ENCODE assay signal across 8 cellular contexts in genomic region chr17:50507871-50508572, GRCh38. TPM values are rescaled to one million over a fixed set of nuclear protein-coding genes. Genes with fewer than 3 reads are reported as not detected.
DNase-seq lines count a peak whose midpoint lies in the region; ATAC-seq and TF ChIP-seq lines count a peak whose summit lies in the region.

MYCBPAP (plus strand) TSS chr17:50508439; CDS start chr17:50508675, 236 bp downstream.

- H3K4me3 ChIP-seq in A673 (ENCODE audit: low read depth, low read length, poor library complexity, severe bottlenecking) (peak within 1 kb of the TSS; percentile 48), mesodermal cell (ENCODE audit: extremely low read depth, insufficient read depth, low read length, poor library complexity, severe bottlenecking) (peak within 1 kb of the TSS; percentile 38)

- ATAC-seq in GM21526 (IDR thresholded peaks at IDR 0.05; ENCODE audit: low FRiP score, unreplicated experiment) = no peak

- H3K4me3 Mint-ChIP-seq in endothelial cell (ENCODE audit: unreplicated experiment) = peak within 1 kb of the TSS; percentile 91

- DNase-seq in A673 (ENCODE audit: low spot score) (peak; percentile 79), NCI-H748 (lab: John Stamatoyannopoulos, UW; ENCODE audit: unreplicated experiment) (peak; percentile 89), endothelial cell (ENCODE audit: low spot score) (peak; percentile 77)
- peak; percentile 70 for DNase-seq in activated CD8-positive, alpha-beta memory T cell treated with anti-CD3 and anti-CD28 coated beads, Interleukin-2, amount 50 U/mL, for 4 hours
- DNase-seq in stimulated activated CD8-positive, alpha-beta memory T cell treated with anti-CD3 and anti-CD28 coated beads, Interleukin-15, amount 100 ng/mL, for 1 hour (ENCODE audit: low read depth) = peak; percentile 63

- peaks cover 17% of the 10 kb centered on the region for H3K4me1 Mint-ChIP-seq in endothelial cell (ENCODE audit: unreplicated experiment)

- H3K4me1 ChIP-seq in A673 (ENCODE audit: insufficient read depth, low read length, poor library complexity, severe bottlenecking) (peaks cover 6% of the 10 kb centered on the region), mesodermal cell (ENCODE audit: control insufficient read depth, insufficient read depth, low read length, poor library complexity, severe bottlenecking) (peaks cover 6% of the 10 kb centered on the region)

- H3K27me3 Mint-ChIP-seq in endothelial cell (ENCODE audit: unreplicated experiment) = peaks cover 15% of the 10 kb centered on the region

- H3K27ac Mint-ChIP-seq in endothelial cell (ENCODE audit: unreplicated experiment) = no peak within 1 kb of the TSS

- WGBS in mesodermal cell (ENCODE audit: insufficient coverage in 2 of 2), 2 experiments = 7 to 14% methylated on average over 46 to 59 of the region's 66 CpGs

- TF ChIP-seq CTCF in A673 (conservative IDR thresholded peaks at IDR 0.05; ENCODE audit: low read depth, low read length) (peak; percentile 34), endothelial cell (IDR thresholded peaks at IDR 0.05; ENCODE audit: unreplicated experiment) (no peak)

- H3K27me3 ChIP-seq in A673 (replicated peaks; ENCODE audit: insufficient read depth, low read depth, low read length, poor library complexity) = no peaks in the 10 kb centered on the region

- H3K9me3 ChIP-seq in A673 (ENCODE audit: low read depth, low read length, poor library complexity, severe bottlenecking) = no peaks in the 10 kb centered on the region
- H3K9me3 ChIP-seq in mesodermal cell (ENCODE audit: control insufficient read depth, low read length) = no peaks in the 10 kb centered on the region

- no peaks in the 10 kb centered on the region for H3K9me3 Mint-ChIP-seq in endothelial cell (ENCODE audit: unreplicated experiment)

- intact Hi-C loops in A673 (cut with micrococcal nuclease; ENCODE audit: unreplicated experiment) = no loop called here

- no TSS peak for BruUV-seq in A673 (replicated peaks; lab: Mats Ljungman, UMichigan)

- no peaks in the 10 kb centered on the region for H3K36me3 Mint-ChIP-seq in endothelial cell (ENCODE audit: low read depth, unreplicated experiment)

- H3K36me3 ChIP-seq in A673 (ENCODE audit: insufficient read depth, low read length, poor library complexity, severe bottlenecking) (no peaks in the 10 kb centered on the region), mesodermal cell (ENCODE audit: control insufficient read depth, insufficient read depth, low read length) (no peaks in the 10 kb centered on the region)

- POLR2A ChIA-PET in A673 (lab: Charles Lee; ENCODE audit: low non-redundant PET) = no interaction called here

- CTCF ChIA-PET in A673 (lab: Charles Lee) = no interaction called here

- TF ChIP-seq POLR2A in GM19193 (IDR thresholded peaks at IDR 0.05; ENCODE audit: extremely low read depth, insufficient read depth, insufficient read length) = peak; percentile 57

- H3K27ac ChIP-seq in A673 (ENCODE audit: low read depth, low read length, poor library complexity, severe bottlenecking) = no peak within 1 kb of the TSS
- peak within 1 kb of the TSS; percentile 16 for H3K27ac ChIP-seq in mesodermal cell (ENCODE audit: low read depth, low read length, severe bottlenecking)

RNA-seq across cellular contexts. Expression of gene MYCBPAP, which starts in this region (rescaled TPM):
- total RNA-seq in A673 (2021) = 0.92 and 1.2 TPM in 2 replicates
- total RNA-seq in endothelial cell (ENCODE audit: unreplicated experiment) = 0.72 TPM
- polyA plus RNA-seq in mesodermal cell (2013, experiment 1 of 2) = 0.81 TPM
- 1.5 TPM for polyA plus RNA-seq in mesodermal cell (2013, experiment 2 of 2)

Comparison
In these comparisons a context has a peak if more than half of its experiments do, and no peak if none do; other contexts are left out.
1. Peak in DNase-seq in endothelial cell; RNA of the gene not detected or under 1 TPM.